8 cellular contexts compared by ENCODE assay signal in genomic region chr3:4980229-4981159, GRCh38. TPM values are rescaled to one million over a fixed set of nuclear protein-coding genes. Genes with fewer than 3 reads are reported as not detected.
DNase-seq lines count a peak whose midpoint lies in the region; ATAC-seq, FAIRE-seq and TF ChIP-seq lines count a peak whose summit lies in the region.

No MANE protein-coding gene starts in this region.

- H3K4me1 ChIP-seq in H1 (replicated peaks in 1 of 4; ENCODE audit: control insufficient read depth in 3 of 4, insufficient read depth in 4 of 4, low read length in 3 of 4) = peaks cover 2 to 8% (median 4%) of the 10 kb centered on the region in 4 experiments; a peak in 5 of 7 replicates

- no peaks in the 10 kb centered on the region for H4K20me1 ChIP-seq in H1 (replicated peaks in 1 of 2; ENCODE audit: control insufficient read depth in 1 of 2, insufficient read depth in 2 of 2, low read length in 2 of 2)

- no peak overlapping the region for H3K14ac ChIP-seq in H1 (ENCODE audit: insufficient read length)

- no peak overlapping the region for H3K18ac ChIP-seq in H1 (ENCODE audit: extremely low read depth, low read length)

- no peak overlapping the region for H4K5ac ChIP-seq in H1 (ENCODE audit: insufficient read length, low read depth, low read length)

- H4K8ac ChIP-seq in H1 (ENCODE audit: extremely low read depth, insufficient read depth, low read length) = no peak overlapping the region

- no peaks in the 10 kb centered on the region for H3K9me3 ChIP-seq in H1 (ENCODE audit: insufficient read depth in 2 of 2, low read depth in 1 of 2, low read length in 1 of 2)

- CTCF ChIA-PET in H1 (lab: Charles Lee; ENCODE audit: partially characterized antibody) = interaction anchor here (0.8 to 6.4 kb wide), 30 partner anchors 8 to 645 kb away, joined by 3 to 59 read pairs (median 4); no protein-coding TSS in a partner anchor

- no peak overlapping the region for H3K23ac ChIP-seq in H1 (ENCODE audit: insufficient read length)

- H3K27ac ChIP-seq in H1 (ENCODE audit: low read depth, low read length) = no peak overlapping the region

- H3K79me2 ChIP-seq in H1 (ENCODE audit: control insufficient read depth in 1 of 2, insufficient read depth in 2 of 2, low read length in 2 of 2) = no peaks in the 10 kb centered on the region

- FAIRE-seq in H1 (lab: Jason Lieb, UNC) = no peak

- TF ChIP-seq POLR2A in H1 (IDR thresholded peaks at IDR 0.05; ENCODE audit: control extremely low read depth in 1 of 2, low read depth in 2 of 2, low read length in 2 of 2) = peak in 1 of 2 experiments; percentile 38; a peak in 1 of 3 replicates

- no peak overlapping the region for H2AK5ac ChIP-seq in H1 (ENCODE audit: low read depth, low read length)

- peak; percentile 63 to 71 for TF ChIP-seq RAD21 in H1 (IDR thresholded peaks at IDR 0.05 in 1 of 2, conservative IDR thresholded peaks at IDR 0.05 in 1 of 2; ENCODE audit: low read depth in 2 of 2, low read length in 2 of 2)

- H2BK20ac ChIP-seq in H1 (ENCODE audit: low read length) = no peak overlapping the region

- DNase-seq in GM12864 (ENCODE audit: low read depth) = no peak
- peak; percentile 77 for DNase-seq in NOMO-1 treated with dmso at 0.1 percent for 144 hours (lab: John Stamatoyannopoulos, UW; ENCODE audit: unreplicated experiment)
- DNase-seq in activated CD8-positive, alpha-beta memory T cell treated with anti-CD3 and anti-CD28 coated beads, Interleukin-2, amount 50 U/mL, for 1 hour (ENCODE audit: extremely low read depth) = peak; percentile 76
- DNase-seq in H1 (ENCODE audit: low read depth in 1 of 2, low spot score in 2 of 2) = peak in 1 of 2 experiments; percentile 98
- peak; percentile 97 for DNase-seq in mesenteric fat pad (ENCODE audit: low spot score)
- DNase-seq in stimulated activated CD8-positive, alpha-beta memory T cell treated with anti-CD3 and anti-CD28 coated beads, Interleukin-12 subunit alpha, Interleukin-12 subunit beta, amount 100 ng/mL, for 4 hours (ENCODE audit: low read depth) = peak; percentile 74
- no peak for DNase-seq in NCI-H2107 treated with DMSO at 0.1 percent for 48 hours (lab: John Stamatoyannopoulos, UW; ENCODE audit: unreplicated experiment)

- TF ChIP-seq EP300 in H1 (IDR thresholded peaks at IDR 0.05; ENCODE audit: borderline replicate concordance in 1 of 2, low read depth in 2 of 2, low read length in 2 of 2) = no peak

- no peaks in the 10 kb centered on the region for H3K79me1 ChIP-seq in H1 (ENCODE audit: low read depth, low read length)

- peak overlapping the region; percentile 100 for H3K4me2 ChIP-seq in H1 (ENCODE audit: insufficient read depth in 1 of 2, low read depth in 2 of 2, low read length in 2 of 2)

- H3K4me3 ChIP-seq in GM12864 (ENCODE audit: low read depth, low read length) = peak overlapping the region; percentile 91
- peak overlapping the region; percentile 60 to 75 (median 73) for H3K4me3 ChIP-seq in H1 (ENCODE audit: extremely low read depth in 1 of 4, insufficient read depth in 2 of 4, low read depth in 3 of 4, low read length in 4 of 4)

- H3K23me2 ChIP-seq in H1 (ENCODE audit: low read depth, low read length) = peaks cover 22% of the 10 kb centered on the region

- no peaks in the 10 kb centered on the region for H3K36me3 ChIP-seq in H1 (ENCODE audit: control insufficient read depth in 2 of 4, insufficient read depth in 4 of 4, low read length in 3 of 4)

- H2BK120ac ChIP-seq in H1 (replicated peaks; ENCODE audit: low read depth, low read length) = no peak overlapping the region

- peak overlapping the region; percentile 36; the same call in 1 of the 2 replicates for H2AFZ ChIP-seq in H1 (ENCODE audit: low read length)

- POLR2A ChIA-PET in H1 (lab: Charles Lee; ENCODE audit: partially characterized antibody) = interaction anchor here (0.8 to 1.2 kb wide), 3 partner anchors 8 to 486 kb away, joined by 3 to 4 read pairs (median 3); no protein-coding TSS in a partner anchor

- H3K4ac ChIP-seq in H1 (replicated peaks; ENCODE audit: insufficient read length, low read depth, low read length) = no peak overlapping the region

- H2BK15ac ChIP-seq in H1 (ENCODE audit: low read length) = no peak overlapping the region

- no peak overlapping the region for H4K91ac ChIP-seq in H1 (replicated peaks; ENCODE audit: insufficient read length, low read length)

- H3K9ac ChIP-seq in H1 (replicated peaks in 1 of 4; ENCODE audit: extremely low read depth in 1 of 4, low read depth in 3 of 4, low read length in 3 of 4) = no peak overlapping the region

- H2BK12ac ChIP-seq in H1 (ENCODE audit: low read depth, low read length) = no peak overlapping the region

- peak; percentile 12 for ATAC-seq in HG03280 (IDR thresholded peaks at IDR 0.05; ENCODE audit: unreplicated experiment)

- no peak overlapping the region for H2BK5ac ChIP-seq in H1 (ENCODE audit: low read depth, low read length)

- WGBS in H1 (ENCODE audit: extremely low coverage in 1 of 2, insufficient coverage in 1 of 2, insufficient read length in 1 of 2, insufficient replicate concordance in 2 of 2, low coverage in 1 of 2, low lambda C conversion rate in 2 of 2, missing lambda C conversion rate in 1 of 2), 2 experiments = 24% methylated on average over 30 of the region's 32 CpGs; no CpG with 5 or more reads in 1 of the 2 experiments

- H3K56ac ChIP-seq in H1 (replicated peaks; ENCODE audit: insufficient read length, low read depth, low read length) = no peak overlapping the region

- TF ChIP-seq CTCF in GM12864 (IDR thresholded peaks at IDR 0.05; ENCODE audit: low read depth, low read length, missing control alignments) = peak; percentile 99
- peak; percentile 80 to 94 (median 88) for TF ChIP-seq CTCF in H1 (IDR thresholded peaks at IDR 0.05; ENCODE audit: control extremely low read depth in 1 of 3, insufficient read depth in 1 of 3, low read depth in 1 of 3, low read length in 3 of 3)

- peaks cover 4 to 36% (median 24%) of the 10 kb centered on the region in 4 experiments for H3K27me3 ChIP-seq in H1 (replicated peaks in 1 of 4; ENCODE audit: control insufficient read depth in 3 of 4, extremely low read depth in 1 of 4, insufficient read depth in 3 of 4, low read length in 3 of 4)

TF ChIP-seq in H1, 55 proteins besides CTCF, POLR2A, EP300 and RAD21:
- peak; percentile 19; the same call in 1 of the 2 replicates for TF ChIP-seq SUZ12 (IDR thresholded peaks at IDR 0.05; ENCODE audit: low read length)
- TF ChIP-seq CEBPB (IDR thresholded peaks at IDR 0.05; ENCODE audit: low read depth, low read length) = no peak
- peak; percentile 65; the same call in 1 of the 2 replicates for TF ChIP-seq JUND (IDR thresholded peaks at IDR 0.05; ENCODE audit: low read length)
- TF ChIP-seq CREB1 (IDR thresholded peaks at IDR 0.05) = 0 out of 2 replicates have a peak, but pooled peaks have one; percentile 38
- peak; percentile 69 for TF ChIP-seq EZH2 (IDR thresholded peaks at IDR 0.05; ENCODE audit: low read depth, low read length, severe bottlenecking)
- peak; percentile 75 for TF ChIP-seq BACH1 (IDR thresholded peaks at IDR 0.05; ENCODE audit: low read length)
- TF ChIP-seq PHF8 (conservative IDR thresholded peaks at IDR 0.05; ENCODE audit: low read depth, low read length) = 0 out of 2 replicates have a peak, but pooled peaks have one; percentile 3
- no peak for TF ChIP-seq CBX8 (IDR thresholded peaks at IDR 0.05; ENCODE audit: borderline replicate concordance, low read depth, low read length)
- no peak for TF ChIP-seq SIX5 (IDR thresholded peaks at IDR 0.05; ENCODE audit: low read depth, low read length)
- peak in 1 of 2 experiments; percentile 71; a peak in 2 of 4 replicates for TF ChIP-seq SIN3A (conservative IDR thresholded peaks at IDR 0.05 in 1 of 2, IDR thresholded peaks at IDR 0.05 in 1 of 2; ENCODE audit: low read depth in 1 of 2, low read length in 2 of 2)
- TF ChIP-seq ASH2L (IDR thresholded peaks at IDR 0.05; ENCODE audit: low read length) = peak; percentile 43
- TF ChIP-seq MAFK (IDR thresholded peaks at IDR 0.05; ENCODE audit: low read depth, low read length) = peak; percentile 42; the same call in 1 of the 2 replicates
- peak; percentile 25 to 85; a peak in 2 of 4 replicates for TF ChIP-seq HDAC2 (IDR thresholded peaks at IDR 0.05; ENCODE audit: borderline replicate concordance in 1 of 2, low read depth in 2 of 2, low read length in 2 of 2)
- TF ChIP-seq KDM1A (IDR thresholded peaks at IDR 0.05; ENCODE audit: borderline replicate concordance, low read length) = peak; percentile 91; the same call in 1 of the 2 replicates

RNA-seq across cellular contexts. Expression of gene BHLHE40, which starts 1.3 kb away (rescaled TPM):
- 2.0 and 2.2 TPM in 2 replicates for total RNA-seq in H1 (2021; fragmentation: NEBNext Ultra II Directional; extraction: Animal tissue kit (Norgen Biotek cat#: 25700))
- 1.1 and 1.5 TPM in 2 replicates for polyA plus RNA-seq in H1 (2011; rRNA removed)
- polyA plus RNA-seq in H1 (2011; cell fraction: cytosol; rRNA removed) = 0.54 TPM
- 1.9 TPM for polyA plus RNA-seq in H1 (2011; cell fraction: nucleus; rRNA removed)
- 2.7 to 3.3 TPM (median 3.0 TPM) in 4 replicates for polyA plus RNA-seq in H1 (2012, experiment 1 of 2)
- polyA plus RNA-seq in H1 (2012, experiment 2 of 2) = 1.0 TPM
- polyA plus RNA-seq in H1 (2013, experiment 1 of 2) = 2.5 TPM
- polyA plus RNA-seq in H1 (2013, experiment 2 of 2) = 2.5 TPM
- polyA minus RNA-seq in H1 (2011; rRNA and poly(A)+ RNA removed) = 0.98 and 1.2 TPM in 2 replicates
- 1.0 TPM for polyA minus RNA-seq in H1 (2011; cell fraction: cytosol; rRNA and poly(A)+ RNA removed)
- 2.6 TPM for polyA minus RNA-seq in H1 (2011; cell fraction: nucleus; rRNA and poly(A)+ RNA removed)
- 133 TPM for total RNA-seq in mesenteric fat pad

Comparison
In these comparisons a context has a peak if more than half of its experiments do, and no peak if none do; other contexts are left out.
1. DNase-seq: peak in NOMO-1 treated with dmso at 0.1 percent for 144 hours (single experiment), activated CD8-positive, alpha-beta memory T cell treated with anti-CD3 and anti-CD28 coated beads, Interleukin-2, amount 50 U/mL, for 1 hour (single experiment), mesenteric fat pad (single experiment) and stimulated activated CD8-positive, alpha-beta memory T cell treated with anti-CD3 and anti-CD28 coated beads, Interleukin-12 subunit alpha, Interleukin-12 subunit beta, amount 100 ng/mL, for 4 hours (single experiment); none in GM12864 (single experiment) and NCI-H2107 treated with DMSO at 0.1 percent for 48 hours (single experiment).
2. RNA of gene BHLHE40, which starts 1.3 kb away (total RNA-seq): 133 TPM in mesenteric fat pad (single experiment); 2.0 to 2.2 TPM in H1; every median in the first group is over 10 times any median in the second.